27 cellular contexts compared by ENCODE assay signal in the genomic region with DNA sequence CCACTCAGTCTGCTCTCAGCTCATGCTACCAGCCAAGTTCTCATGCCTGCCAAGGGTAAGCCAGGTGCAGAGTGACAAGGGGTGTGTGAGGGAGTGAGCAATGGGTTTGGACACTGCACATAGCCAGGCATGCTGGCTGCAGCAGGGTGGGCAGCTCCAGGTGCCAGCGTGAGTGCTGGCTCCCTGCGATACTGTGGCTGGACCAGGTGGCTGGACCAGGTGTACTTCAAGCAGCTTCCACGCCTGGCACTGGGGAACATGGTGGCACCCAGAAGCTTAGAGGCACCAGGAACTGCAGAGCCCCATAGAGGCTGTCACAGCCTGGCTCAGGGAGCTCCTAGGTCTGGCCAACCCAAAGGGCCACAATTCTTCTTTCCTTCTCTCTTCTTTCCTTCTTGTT.
"Had no signal": no experiment of that assay in that cellular context is flagged by ENCODE, and none has a peak within 500 bp of the region (broad histone marks: within the 10 kb centered on the region; RNA-seq: fewer than 3 reads in every experiment).

No MANE protein-coding gene starts in this region.

- H3K4me1 ChIP-seq: heart left ventricle, left lung, neural progenitor cell, sigmoid colon, spleen, tibial nerve, uterus had no signal

- H3K27me3 ChIP-seq: heart left ventricle, hepatocyte, left lung, neural progenitor cell, ovary, sigmoid colon, spleen, tibial nerve, uterus had no signal

- FAIRE-seq: keratinocyte, small intestine had no signal

- H3K36me3 ChIP-seq: heart left ventricle, left lung, neural progenitor cell, ovary, sigmoid colon, spleen, tibial nerve, uterus had no signal

- H3K36me3 Mint-ChIP-seq: mesothelial cell of epicardium; naive B cell; natural killer cell; neural progenitor cell; stimulated activated naive B cell treated with anti-CD40 and anti-IgM and Interleukin-4, amounts not matched to agents 10 μg/mL and 1 μg/mL and 100 μg/mL, for 72 hours; type B pancreatic cell had no signal

- H3K27ac ChIP-seq: heart left ventricle, hepatocyte, left lung, neural progenitor cell, ovary, sigmoid colon, spleen, tibial nerve, uterus had no signal

- H3K4me3 ChIP-seq: heart left ventricle, hepatocyte, left lung, lung, neural progenitor cell, ovary, sigmoid colon, spleen, tibial nerve, uterus had no signal

- ATAC-seq: heart left ventricle, left cardiac atrium, left lung, right cardiac atrium had no signal

- H3K9me3 Mint-ChIP-seq: mesothelial cell of epicardium; nephron progenitor cell; neural progenitor cell; stimulated activated naive CD8-positive, alpha-beta T cell treated with anti-CD3 and anti-CD28 coated beads, Interleukin-15, Interleukin-2, amounts not matched to agents 100 ng/mL and 50 ng/mL, for 24 hours; type B pancreatic cell had no signal

- H3K4me1 Mint-ChIP-seq: naive B cell; natural killer cell; nephron progenitor cell; neural progenitor cell; stimulated activated naive B cell treated with anti-CD40 and anti-IgM and Interleukin-4, amounts not matched to agents 10 μg/mL and 1 μg/mL and 100 μg/mL, for 72 hours had no signal

- DNase-seq: glutamatergic neuron; kidney glomerular epithelial cell; left cardiac atrium; mesendoderm; naive B cell; natural killer cell; nephron progenitor cell; ovary; right cardiac atrium; sigmoid colon; small intestine; spleen; stimulated activated CD4-positive, alpha-beta T cell treated with anti-CD3 and anti-CD28 coated beads, Interleukin-4, amount 100 ng/mL, for 24 hours; stimulated activated naive B cell treated with anti-CD40 and anti-IgM and Interleukin-4, amounts not matched to agents 10 μg/mL and 1 μg/mL and 100 μg/mL, for 72 hours; substantia nigra; uterus had no signal

- H3K27me3 Mint-ChIP-seq: naive B cell; progenitor cell of endocrine pancreas; stimulated activated naive B cell treated with anti-CD40 and anti-IgM and Interleukin-4, amounts not matched to agents 10 μg/mL and 1 μg/mL and 100 μg/mL, for 72 hours; stimulated activated naive CD8-positive, alpha-beta T cell treated with anti-CD3 and anti-CD28 coated beads, Interleukin-15, Interleukin-2, amounts not matched to agents 100 ng/mL and 50 ng/mL, for 24 hours; type B pancreatic cell had no signal

- H3K27ac Mint-ChIP-seq: mesothelial cell of epicardium; naive B cell; natural killer cell; nephron progenitor cell; neural progenitor cell; progenitor cell of endocrine pancreas; stimulated activated naive B cell treated with anti-CD40 and anti-IgM and Interleukin-4, amounts not matched to agents 10 μg/mL and 1 μg/mL and 100 μg/mL, for 72 hours; stimulated activated naive CD8-positive, alpha-beta T cell treated with anti-CD3 and anti-CD28 coated beads, Interleukin-15, Interleukin-2, amounts not matched to agents 100 ng/mL and 50 ng/mL, for 24 hours; type B pancreatic cell had no signal

- H3K4me3 Mint-ChIP-seq: mesothelial cell of epicardium; naive B cell; natural killer cell; nephron progenitor cell; neural progenitor cell; stimulated activated naive B cell treated with anti-CD40 and anti-IgM and Interleukin-4, amounts not matched to agents 10 μg/mL and 1 μg/mL and 100 μg/mL, for 72 hours; stimulated activated naive CD8-positive, alpha-beta T cell treated with anti-CD3 and anti-CD28 coated beads, Interleukin-15, Interleukin-2, amounts not matched to agents 100 ng/mL and 50 ng/mL, for 24 hours; type B pancreatic cell had no signal

- H3K9me3 ChIP-seq: heart left ventricle, ovary, sigmoid colon, tibial nerve, uterus had no signal
